20 cellular contexts compared by ENCODE assay signal in the genomic region with DNA sequence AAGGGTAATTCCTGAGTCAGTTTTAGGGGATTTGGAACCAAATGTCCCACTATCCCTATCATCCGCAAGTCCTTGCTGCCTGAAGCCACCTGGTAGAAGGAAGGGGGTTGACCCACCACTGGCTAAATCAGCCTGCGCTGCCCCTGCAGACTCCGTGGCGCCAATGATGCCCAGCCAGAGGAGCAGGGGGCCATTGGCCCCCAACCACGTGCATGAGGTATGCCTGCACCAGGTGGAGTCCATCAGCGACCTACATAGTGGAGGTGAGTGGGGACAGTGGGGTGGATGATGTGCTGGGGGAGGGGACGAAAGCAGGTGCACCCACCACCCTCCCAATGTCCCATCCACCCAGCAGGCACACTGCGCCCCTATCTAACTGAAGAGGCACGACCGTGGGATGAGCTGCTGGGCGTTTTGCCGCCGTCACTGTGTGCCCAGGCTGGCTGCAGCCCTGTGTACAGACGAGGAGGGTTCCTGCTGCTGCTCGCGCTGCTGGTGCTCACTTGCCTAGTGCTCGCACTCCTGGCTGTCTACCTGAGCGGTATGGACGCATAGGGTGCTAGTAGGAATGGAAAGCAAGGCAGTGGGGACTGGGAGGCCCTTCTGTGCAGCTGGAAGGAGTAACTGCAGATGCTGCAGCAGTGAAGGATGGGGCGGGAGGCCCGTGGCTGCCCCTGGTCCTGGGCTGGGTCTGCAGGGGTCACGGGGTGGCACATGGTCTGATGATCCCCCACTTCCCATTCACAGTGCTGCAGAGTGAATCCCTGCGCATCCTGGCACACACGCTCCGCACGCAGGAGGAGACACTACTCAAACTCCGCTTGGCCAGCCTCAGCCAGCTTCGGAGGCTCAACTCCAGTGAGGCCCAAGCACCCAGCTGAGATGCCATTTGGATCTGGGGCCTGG. TPM values are rescaled to one million over a fixed set of nuclear protein-coding genes. Genes with fewer than 3 reads are reported as not detected.
"Had no signal": no experiment of that assay in that cellular context is flagged by ENCODE, and none has a peak within 500 bp of the region (broad histone marks: within the 10 kb centered on the region; RNA-seq: fewer than 3 reads in every experiment).

No MANE protein-coding gene starts in this region.

- DNase-seq: activated naive CD8-positive, alpha-beta T cell treated with anti-CD3 and anti-CD28 coated beads for 36 hours; activated T-cell treated with anti-CD3 and anti-CD28 coated beads, Interleukin-2, amount 50 U/mL, for 24 hours; amygdala; brain microvascular endothelial cell; cerebellar nuclear complex; effector memory CD8-positive, alpha-beta T cell; left colon; midbrain; naive B cell; stimulated activated naive CD4-positive, alpha-beta T cell treated with Interleukin-2 at 50 U/mL for 16 hours; T-cell; T-helper 9 cell had no signal

- H3K4me3 ChIP-seq: neural progenitor cell, pancreas, SK-N-MC, suprapubic skin had no signal

- H3K4me2 ChIP-seq: neural progenitor cell had no signal

- H3K27ac Mint-ChIP-seq: activated naive CD8-positive, alpha-beta T cell treated with anti-CD3 and anti-CD28 coated beads for 36 hours; effector memory CD8-positive, alpha-beta T cell; T-cell; type B pancreatic cell had no signal

- H3K9ac ChIP-seq: neural progenitor cell had no signal

- H3K9me3 Mint-ChIP-seq: activated naive CD8-positive, alpha-beta T cell treated with anti-CD3 and anti-CD28 coated beads for 36 hours; activated T-cell treated with anti-CD3 and anti-CD28 coated beads, Interleukin-2, amount 50 U/mL, for 24 hours; effector memory CD8-positive, alpha-beta T cell; naive B cell; neural progenitor cell; T-cell; type B pancreatic cell had no signal

- H3K9me3 ChIP-seq: pancreas, suprapubic skin had no signal

- H3K27me3 ChIP-seq: brain microvascular endothelial cell, neural progenitor cell, pancreas, suprapubic skin had no signal

- ATAC-seq: effector memory CD8-positive, alpha-beta T cell; left colon; pancreas; T-cell had no signal

- H3K27ac ChIP-seq: brain microvascular endothelial cell, epithelial cell of prostate, neural progenitor cell, pancreas, SK-N-MC, suprapubic skin had no signal

- H3K27me3 Mint-ChIP-seq: activated naive CD8-positive, alpha-beta T cell treated with anti-CD3 and anti-CD28 coated beads for 36 hours; activated T-cell treated with anti-CD3 and anti-CD28 coated beads, Interleukin-2, amount 50 U/mL, for 24 hours; effector memory CD8-positive, alpha-beta T cell; naive B cell; T-cell; type B pancreatic cell had no signal

- H3K4me3 Mint-ChIP-seq: activated naive CD8-positive, alpha-beta T cell treated with anti-CD3 and anti-CD28 coated beads for 36 hours; activated T-cell treated with anti-CD3 and anti-CD28 coated beads, Interleukin-2, amount 50 U/mL, for 24 hours; effector memory CD8-positive, alpha-beta T cell; neural progenitor cell; T-cell; type B pancreatic cell had no signal

- H3K36me3 Mint-ChIP-seq: naive B cell, type B pancreatic cell had no signal

- FAIRE-seq: frontal cortex, pancreas had no signal

- H3K36me3 ChIP-seq: neural progenitor cell had no signal

- H2AFZ ChIP-seq: neural progenitor cell had no signal

RNA-seq across cellular contexts. Expression of gene LSMEM2, which starts 7.7 kb away (rescaled TPM):
- total RNA-seq: activated naive CD8-positive, alpha-beta T cell treated with anti-CD3 and anti-CD28 coated beads for 36 hours; left colon; lung microvascular endothelial cell; T-cell had no signal
